8 cellular contexts compared by ENCODE assay signal in the genomic region with DNA sequence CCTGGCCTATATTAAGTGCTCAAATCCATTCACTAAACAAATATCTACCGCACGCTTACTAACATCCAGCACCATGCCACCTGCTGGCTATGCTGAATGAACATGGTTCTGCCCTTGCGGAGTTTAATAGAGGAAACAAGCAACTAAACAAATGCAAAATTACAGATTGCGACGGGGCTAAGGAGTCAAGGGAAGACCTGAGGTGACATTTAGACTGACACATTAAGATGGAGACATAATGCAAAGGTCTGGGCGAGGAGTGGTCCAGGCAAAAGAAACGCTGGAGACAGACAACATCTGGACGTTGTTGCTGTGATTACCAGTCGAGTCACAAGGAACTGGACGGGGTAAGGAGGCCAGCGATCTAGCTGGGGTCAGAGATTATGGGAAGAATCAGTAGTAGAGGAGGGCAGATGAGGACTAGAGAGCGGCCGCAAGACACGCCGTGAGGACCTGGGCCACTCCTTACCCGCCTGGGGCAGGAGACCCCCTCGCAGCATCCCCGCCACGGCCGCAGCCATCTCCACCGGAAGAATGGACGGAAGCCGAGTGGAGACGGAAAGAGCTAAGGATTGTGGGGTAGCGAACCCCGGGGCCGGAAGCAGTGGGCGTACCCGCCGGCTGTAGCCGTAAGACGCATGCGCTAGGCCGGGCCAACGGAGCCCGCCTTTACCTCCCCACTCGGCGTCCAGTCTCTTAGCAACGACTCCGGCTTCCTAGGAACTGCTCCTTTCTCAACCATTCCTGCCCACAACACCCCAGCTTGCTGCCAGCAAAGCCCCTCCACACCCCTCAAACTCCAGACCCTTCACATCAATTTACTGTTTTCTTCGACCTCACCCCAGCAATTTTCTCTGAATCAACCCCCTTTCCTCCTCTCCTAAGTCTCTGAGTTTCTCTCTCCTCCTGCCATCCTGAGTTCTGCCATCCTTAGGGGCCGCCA. TPM values are rescaled to one million over a fixed set of nuclear protein-coding genes. Genes with fewer than 3 reads are reported as not detected.
A peak's percentile ranks its signal among the peaks of the same experiment; 100 is the strongest.
DNase-seq lines count a peak whose midpoint lies in the region; ATAC-seq and TF ChIP-seq lines count a peak whose summit lies in the region.

A gene with protein sequence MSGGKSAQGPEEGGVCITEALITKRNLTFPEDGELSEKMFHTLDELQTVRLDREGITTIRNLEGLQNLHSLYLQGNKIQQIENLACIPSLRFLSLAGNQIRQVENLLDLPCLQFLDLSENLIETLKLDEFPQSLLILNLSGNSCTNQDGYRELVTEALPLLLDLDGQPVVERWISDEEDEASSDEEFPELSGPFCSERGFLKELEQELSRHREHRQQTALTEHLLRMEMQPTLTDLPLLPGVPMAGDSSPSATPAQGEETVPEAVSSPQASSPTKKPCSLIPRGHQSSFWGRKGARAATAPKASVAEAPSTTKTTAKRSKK (plus strand): TSS at position 680 of the 943 bp plus-strand sequence. CDS start 320 bp downstream, outside the sequence.
A gene (minus strand): TSS at position 551 of the 943 bp plus-strand sequence. CDS start 30 bp downstream, at position 521.

- peaks cover 39% of the 10 kb centered on the region for H3K36me3 ChIP-seq in BLaER1
- peaks cover 3% of the 10 kb centered on the region for H3K36me3 ChIP-seq in colonic mucosa

- no peaks in the 10 kb centered on the region for H3K27me3 Mint-ChIP-seq in activated CD4-positive, alpha-beta T cell treated with anti-CD3 and anti-CD28 coated beads for 36 hours

- H3K4me1 ChIP-seq in BLaER1: peaks cover 58% of the 10 kb centered on the region
- H3K4me1 ChIP-seq in colonic mucosa: peaks cover 9% of the 10 kb centered on the region

- POLR2A ChIA-PET in activated CD4-positive, alpha-beta T cell treated with anti-CD3 and anti-CD28 coated beads for 36 hours (lab: Charles Lee): interaction anchor here (0.5 to 1.1 kb wide), 5 partner anchors 9 to 729 kb away, joined by 3 to 7 read pairs (median 3); a partner anchor contains a TSS

- peaks cover 19% of the 10 kb centered on the region for H3K36me3 Mint-ChIP-seq in activated CD4-positive, alpha-beta T cell treated with anti-CD3 and anti-CD28 coated beads for 36 hours (ENCODE audit: low read depth)

- H3K27me3 ChIP-seq in BLaER1: no peaks in the 10 kb centered on the region
- H3K27me3 ChIP-seq in colonic mucosa: no peaks in the 10 kb centered on the region

- CTCF ChIA-PET in activated CD4-positive, alpha-beta T cell treated with anti-CD3 and anti-CD28 coated beads for 36 hours (lab: Charles Lee): interaction anchor here (0.6 to 2.0 kb wide), 14 partner anchors 10 to 890 kb away, joined by 3 to 8 read pairs (median 4); a partner anchor contains a TSS

- H3K4me3 ChIP-seq in BLaER1 (peak within 1 kb of the TSS; percentile 77), colonic mucosa (peak within 1 kb of the TSS; percentile 78)

- peak within 1 kb of the TSS; percentile 92 for H3K4me2 ChIP-seq in BLaER1

- intact Hi-C loops in activated CD4-positive, alpha-beta T cell treated with anti-CD3 and anti-CD28 coated beads for 36 hours (cut with DNase I, micrococcal nuclease): loop anchor here (1.0 to 2.0 kb wide), 6 partner anchors 10 to 182 kb away; a partner anchor contains a TSS
- intact Hi-C loops in colonic mucosa (cut with DNase I) (no loop called here), left colon (cut with DNase I, micrococcal nuclease) (no loop called here)

- peak within 1 kb of the TSS; percentile 80 for H3K9ac ChIP-seq in BLaER1
- H3K9ac ChIP-seq in colonic mucosa (ENCODE audit: low read depth in 2 of 2, low read length in 2 of 2): peak within 1 kb of the TSS; percentile 74 to 91

- peak within 1 kb of the TSS; percentile 88 for H3K27ac Mint-ChIP-seq in activated CD4-positive, alpha-beta T cell treated with anti-CD3 and anti-CD28 coated beads for 36 hours

- H3K9me3 ChIP-seq in BLaER1: no peaks in the 10 kb centered on the region
- H3K9me3 ChIP-seq in colonic mucosa: no peaks in the 10 kb centered on the region

- TF ChIP-seq CTCF in colonic mucosa (IDR thresholded peaks at IDR 0.05): no peak

- H3K27ac ChIP-seq in BLaER1 (peak within 1 kb of the TSS; percentile 75), colonic mucosa (peak within 1 kb of the TSS; percentile 72)

- no peaks in the 10 kb centered on the region for H3K9me3 Mint-ChIP-seq in activated CD4-positive, alpha-beta T cell treated with anti-CD3 and anti-CD28 coated beads for 36 hours (ENCODE audit: low read depth)

- DNase-seq in GM19238 (ENCODE audit: insufficient read length, low spot score): peak; percentile 98
- DNase-seq in NCI-H510A treated with DMSO at 0.1 percent for 48 hours (lab: John Stamatoyannopoulos, UW): peak; percentile 99
- peak; percentile 96 for DNase-seq in activated CD4-positive, alpha-beta T cell treated with anti-CD3 and anti-CD28 coated beads for 36 hours
- peak; percentile 95 for DNase-seq in colonic mucosa
- peak; percentile 93 to 95 for DNase-seq in left colon
- DNase-seq in stimulated activated CD4-positive, alpha-beta T cell treated with anti-CD3 and anti-CD28 coated beads, Interleukin-1b, Interleukin-23, amount 100 ng/mL, for 4 hours (ENCODE audit: low read depth in 2 of 2): peak; percentile 90

- H3K4me3 Mint-ChIP-seq in activated CD4-positive, alpha-beta T cell treated with anti-CD3 and anti-CD28 coated beads for 36 hours: peak within 1 kb of the TSS; percentile 88

- peaks cover 57% of the 10 kb centered on the region for H3K4me1 Mint-ChIP-seq in activated CD4-positive, alpha-beta T cell treated with anti-CD3 and anti-CD28 coated beads for 36 hours

- peak; percentile 80 for ATAC-seq in HG03442 (IDR thresholded peaks at IDR 0.05; ENCODE audit: unreplicated experiment)
- ATAC-seq in activated CD4-positive, alpha-beta T cell treated with anti-CD3 and anti-CD28 coated beads for 36 hours: peak; percentile 94
- peak; percentile 95 for ATAC-seq in left colon

- 0 out of 2 replicates have a peak, but pooled peaks cover 6% of the 10 kb centered on the region for H4K20me1 ChIP-seq in BLaER1

RNA-seq across cellular contexts. Expression of the first gene that starts in this region (rescaled TPM):
- total RNA-seq in activated CD4-positive, alpha-beta T cell treated with anti-CD3 and anti-CD28 coated beads for 36 hours: under 1 TPM; 0.46 to 0.82 TPM
- total RNA-seq in colonic mucosa (under 1 TPM; 0.20 to 0.21 TPM), left colon (under 1 TPM in 1 of 2 donors, not detected in 1; 0.42 TPM)

RNA-seq across cellular contexts. Expression of the second gene that starts in this region (rescaled TPM):
- 10 to 100 TPM; 66.9 to 70.9 TPM for total RNA-seq in activated CD4-positive, alpha-beta T cell treated with anti-CD3 and anti-CD28 coated beads for 36 hours
- total RNA-seq in colonic mucosa (10 to 100 TPM; 32.2 to 50.8 TPM), left colon (10 to 100 TPM; 31.5 to 37.5 TPM)

Comparison
In these comparisons a context has a peak if more than half of its experiments do, and no peak if none do; other contexts are left out.
1. Peak in every context shown above with its lines: DNase-seq, ATAC-seq, H3K4me3 ChIP-seq and H3K27ac ChIP-seq.
2. intact Hi-C loops: an anchor here in activated CD4-positive, alpha-beta T cell treated with anti-CD3 and anti-CD28 coated beads for 36 hours (1.0 to 2.0 kb wide); none called in colonic mucosa and left colon.